In the genomic region with DNA sequence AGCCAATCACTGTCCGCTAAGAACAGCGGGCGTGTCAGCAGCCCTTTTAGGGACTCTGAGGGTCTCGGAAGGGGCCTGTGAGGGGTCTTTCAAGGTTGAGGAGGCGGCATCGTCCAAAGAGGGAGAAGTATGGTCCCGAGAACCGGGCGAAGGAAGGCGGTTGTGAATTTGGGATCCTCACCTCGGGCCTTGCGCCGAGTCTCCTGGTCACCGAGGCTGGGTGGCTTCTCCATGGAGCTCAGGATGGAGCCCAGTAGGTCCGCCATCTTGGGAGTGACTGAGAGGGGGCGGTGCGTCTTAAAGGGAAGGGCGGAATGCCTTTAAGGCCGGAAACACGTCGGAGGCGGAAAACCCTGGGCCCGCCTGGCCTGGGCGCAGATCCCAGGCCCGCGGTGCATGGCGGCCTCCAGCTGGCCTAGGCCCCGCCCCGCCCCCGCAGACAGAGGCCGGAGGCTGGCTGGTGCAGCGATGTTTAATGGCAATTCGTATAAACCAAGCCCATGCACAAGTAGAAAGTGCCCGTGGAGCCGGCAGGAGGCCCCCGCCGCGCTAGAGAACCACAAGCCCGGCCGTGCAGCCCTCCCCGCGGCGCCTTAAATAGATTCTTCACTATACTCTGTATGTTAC, we compare ENCODE assay signal across 8 cellular contexts. TPM values are rescaled to one million over a fixed set of nuclear protein-coding genes. Genes with fewer than 3 reads are reported as not detected.
DNase-seq lines count a peak whose midpoint lies in the region; ATAC-seq and TF ChIP-seq lines count a peak whose summit lies in the region.

Gene SPAG7, minus strand, starts transcription at position 279 of the 627 bp plus-strand sequence. Its CDS starts 13 bp downstream, at position 266.

- ATAC-seq in GM21528 (IDR thresholded peaks at IDR 0.05; ENCODE audit: low FRiP score, unreplicated experiment), result peak; percentile 66

- H3K4me3 ChIP-seq in epithelial cell of esophagus (ENCODE audit: low read length), result peak within 1 kb of the TSS; percentile 84

- DNase-seq in DMS 273 treated with DMSO at 0.1 percent for 48 hours (lab: John Stamatoyannopoulos, UW) (peak; percentile 80), HuH-7.5 (ENCODE audit: low spot score) (peak; percentile 62), OCI-M1 (lab: John Stamatoyannopoulos, UW) (peak; percentile 99), activated T-cell treated with anti-CD3 and anti-CD28 coated beads for 24 hours (ENCODE audit: low read depth) (peak; percentile 92), epithelial cell of esophagus (ENCODE audit: low read depth) (peak; percentile 98), mucosa of gallbladder (ENCODE audit: low spot score) (peak; percentile 96)
- peak; percentile 87 for DNase-seq in stimulated activated CD8-positive, alpha-beta memory T cell treated with anti-CD3 and anti-CD28 coated beads, Interleukin-4, amount 100 ng/mL, for 24 hours (ENCODE audit: low read depth)

- no peak for TF ChIP-seq CTCF in epithelial cell of esophagus (IDR thresholded peaks at IDR 0.05; ENCODE audit: insufficient read depth, low read depth, low read length, missing control alignments)

RNA-seq across cellular contexts. Expression of gene SPAG7, which starts in this region (rescaled TPM):
- 54.2 TPM for total RNA-seq in mucosa of gallbladder

Comparison
In these comparisons a context has a peak if more than half of its experiments do, and no peak if none do; other contexts are left out.
1. Peak in every context shown above with its lines: DNase-seq, ATAC-seq and H3K4me3 ChIP-seq.